ENCODE assay signal across 8 cellular contexts in the genomic region with DNA sequence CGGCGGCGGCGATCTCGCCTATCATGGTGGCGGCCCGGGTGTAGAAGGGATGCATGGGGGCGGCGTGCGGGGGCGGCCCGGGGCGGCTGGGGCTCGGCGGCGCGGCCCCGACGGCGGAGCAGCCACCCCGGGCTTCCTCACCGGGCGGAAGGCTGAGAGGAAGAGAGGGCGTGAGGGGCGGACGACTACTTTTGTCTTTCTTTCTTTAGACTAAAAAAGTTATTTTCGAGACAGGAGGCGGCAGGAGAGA. TPM values are rescaled to one million over a fixed set of nuclear protein-coding genes. Genes with fewer than 3 reads are reported as not detected.
DNase-seq lines count a peak whose midpoint lies in the region.

No MANE protein-coding gene starts in this region.

- peaks cover 35% of the 10 kb centered on the region for H3K79me2 ChIP-seq in Karpas-422 (ENCODE audit: low read length)

- H3K9ac ChIP-seq in Karpas-422 (ENCODE audit: low read length) = peak overlapping the region; percentile 85
- H3K9ac ChIP-seq in mucosa of rectum (ENCODE audit: low read depth in 1 of 2, low read length in 2 of 2) = peak overlapping the region; percentile 96 to 99

- peaks cover 31% of the 10 kb centered on the region; the same call in 1 of the 2 replicates for H4K20me1 ChIP-seq in Karpas-422 (ENCODE audit: insufficient read depth, low read depth, low read length)

- H3K27me3 ChIP-seq in Karpas-422 (ENCODE audit: low read length) (no peaks in the 10 kb centered on the region), mucosa of rectum (ENCODE audit: control insufficient read depth in 2 of 2, insufficient read depth in 2 of 2, low read length in 2 of 2) (no peaks in the 10 kb centered on the region)

- H3K27ac ChIP-seq in Karpas-422 (ENCODE audit: low read length) (peak overlapping the region; percentile 35; the same call in 1 of the 2 replicates), cingulate gyrus (ENCODE audit: low read depth, low read length) (peak overlapping the region; percentile 93), mucosa of rectum (ENCODE audit: low read depth in 2 of 2, low read length in 2 of 2) (peak overlapping the region; percentile 98 to 99)

- H3K36me3 ChIP-seq in Karpas-422 (ENCODE audit: insufficient read depth, low read length) (peaks cover 19% of the 10 kb centered on the region), mucosa of rectum (ENCODE audit: control insufficient read depth in 2 of 2, insufficient read depth in 2 of 2, low read length in 2 of 2) (peaks cover 16 to 21% of the 10 kb centered on the region in 2 donors)

- H3K4me2 ChIP-seq in Karpas-422 (ENCODE audit: low read depth, low read length, poor library complexity, severe bottlenecking) = peak overlapping the region; percentile 77

- DNase-seq in NK-92 treated with Interleukin-12 subunit alpha and Interleukin-12 subunit beta, amount 100 ng/mL, for 24 hours (lab: John Stamatoyannopoulos, UW) = peak; percentile 58
- no peak for DNase-seq in NK-92 (lab: John Stamatoyannopoulos, UW; ENCODE audit: unreplicated experiment)
- no peak for DNase-seq in Karpas-422
- no peak for DNase-seq in D341Med (ENCODE audit: low spot score)
- no peak for DNase-seq in NCI-H2029 (lab: John Stamatoyannopoulos, UW)
- DNase-seq in DMS53 (lab: John Stamatoyannopoulos, UW) = no peak

- H3K4me1 ChIP-seq in Karpas-422 (ENCODE audit: low read length) (peaks cover 54% of the 10 kb centered on the region), mucosa of rectum (ENCODE audit: control insufficient read depth in 2 of 2, insufficient read depth in 2 of 2, low read length in 2 of 2) (peaks cover 3 to 4% of the 10 kb centered on the region in 2 donors)

- no peaks in the 10 kb centered on the region for H3K9me2 ChIP-seq in Karpas-422 (replicated peaks; ENCODE audit: insufficient read depth, low read length)

- H2AFZ ChIP-seq in Karpas-422 (ENCODE audit: low read length) = no peak overlapping the region; the same call in 1 of the 2 replicates

- H3K4me3 ChIP-seq in Karpas-422 (ENCODE audit: low read length) (peak overlapping the region; percentile 79), mucosa of rectum (ENCODE audit: low read length in 2 of 2) (peak overlapping the region; percentile 88 to 93)

- H3K9me3 ChIP-seq in Karpas-422 (ENCODE audit: low read length) (no peaks in the 10 kb centered on the region), mucosa of rectum (ENCODE audit: control insufficient read depth in 2 of 2, low read length in 2 of 2) (no peaks in the 10 kb centered on the region)

RNA-seq across cellular contexts. Expression of a gene that starts 0.2 kb away (rescaled TPM):
- total RNA-seq in Karpas-422 (2014; rRNA removed; shearing (Covaris generic); ENCODE audit: low replicate concordance) = 6.8 and 12.4 TPM in 2 replicates

Comparison
In these comparisons a context has a peak if more than half of its experiments do, and no peak if none do; other contexts are left out.
1. H3K27ac ChIP-seq: peak in every context shown above with its lines; median percentile 98 in mucosa of rectum; 93 in cingulate gyrus; 35 in Karpas-422.